Comparison of ENCODE assay signal across 1 cellular context in genomic region chr19:45059258-45059965, GRCh38.
TF ChIP-seq lines count a peak whose summit lies in the region.

No MANE protein-coding gene starts in this region.

TF ChIP-seq in GM12878, 131 proteins besides CTCF, POLR2A, EP300 and RAD21 (continued from another document):
- TF ChIP-seq RCOR1 (conservative IDR thresholded peaks at IDR 0.05; ENCODE audit: low read depth, low read length) (no peak), MEF2A (IDR thresholded peaks at IDR 0.05; ENCODE audit: insufficient read depth, low read depth, low read length) (no peak), RAD51 (IDR thresholded peaks at IDR 0.05) (no peak), IRF4 (IDR thresholded peaks at IDR 0.05; ENCODE audit: low read depth, low read length) (0 out of 2 replicates have a peak, but pooled peaks have one; percentile 26), CUX1 (IDR thresholded peaks at IDR 0.05; ENCODE audit: insufficient replicate concordance, low read depth, low read length) (no peak), CHD2 (IDR thresholded peaks at IDR 0.05; ENCODE audit: borderline replicate concordance, low read depth, low read length) (no peak), USF1 (IDR thresholded peaks at IDR 0.05; ENCODE audit: borderline replicate concordance, extremely low read length, insufficient read depth, low read depth, low read length) (no peak), ATF2 (IDR thresholded peaks at IDR 0.05; ENCODE audit: low read length) (no peak), EZH2 (IDR thresholded peaks at IDR 0.05; ENCODE audit: borderline replicate concordance, control insufficient read depth, low read depth, low read length) (no peak), NKRF (conservative IDR thresholded peaks at IDR 0.05) (no peak), USF2 (IDR thresholded peaks at IDR 0.05; ENCODE audit: borderline replicate concordance, low read depth, low read length) (no peak), POLR2AphosphoS2 (IDR thresholded peaks at IDR 0.05; ENCODE audit: low read depth, low read length) (no peak), ELK1 (IDR thresholded peaks at IDR 0.05; ENCODE audit: low read depth, low read length) (no peak), SREBF2 (IDR thresholded peaks at IDR 0.05; ENCODE audit: low read length) (no peak), ZBTB4 (CRISPR knock-in tag; IDR thresholded peaks at IDR 0.05) (no peak), BHLHE40 (IDR thresholded peaks at IDR 0.05; ENCODE audit: borderline replicate concordance in 1 of 2, low read depth in 2 of 2, low read length in 1 of 2) (0 out of 4 replicates have a peak, but pooled peaks of 1 of the 2 experiments have one; percentile 12), ESRRA (IDR thresholded peaks at IDR 0.05; ENCODE audit: low read length) (no peak), NRF1 (conservative IDR thresholded peaks at IDR 0.05; ENCODE audit: low read depth, low read length) (no peak), SMC3 (IDR thresholded peaks at IDR 0.05; ENCODE audit: borderline replicate concordance, low read length) (peak; percentile 87), BCLAF1 (IDR thresholded peaks at IDR 0.05) (no peak), MTA2 (IDR thresholded peaks at IDR 0.05; ENCODE audit: low read depth) (no peak), ZNF217 (IDR thresholded peaks at IDR 0.05) (no peak), RFX5 (IDR thresholded peaks at IDR 0.05; ENCODE audit: low read depth, low read length) (no peak; the same call in 1 of the 2 replicates), RB1 (IDR thresholded peaks at IDR 0.05; ENCODE audit: borderline replicate concordance) (peak; percentile 41; the same call in 1 of the 2 replicates), NR2C1 (IDR thresholded peaks at IDR 0.05) (no peak), PRDM15 (CRISPR knock-in tag; IDR thresholded peaks at IDR 0.05) (no peak), PAX8 (IDR thresholded peaks at IDR 0.05) (no peak), ZNF384 (IDR thresholded peaks at IDR 0.05; ENCODE audit: borderline replicate concordance, low read depth, low read length) (no peak)
TF ChIP-seq in GM12878: peak in this region for 13.
